In genomic region chr6:94278146-94278545, GRCh38 we compare ENCODE assay signal across 21 cellular contexts.
"Had no signal": no experiment of that assay in that cellular context is flagged by ENCODE, and none has a peak within 500 bp of the region (broad histone marks: within the 10 kb centered on the region; RNA-seq: fewer than 3 reads in every experiment).

No MANE protein-coding gene starts in this region.

- H3K4me3 ChIP-seq: esophagus squamous epithelium, gastroesophageal sphincter, left ventricle myocardium inferior, lung, right atrium auricular region, stomach, thoracic aorta, transverse colon had no signal

- H3K4me3 Mint-ChIP-seq: dendritic cell treated with granulocyte-macrophage colony-stimulating factor and Interleukin-4, amounts not matched to agents 40 ng/mL and 50 ng/mL, for 4 days; immature natural killer cell; naive B cell; nephron had no signal

- H3K36me3 Mint-ChIP-seq: immature natural killer cell, naive B cell had no signal

- DNase-seq: esophagus squamous epithelium; foreskin fibroblast; glutamatergic neuron; immature natural killer cell; left ventricle myocardium inferior; mesenchymal stem cell; naive B cell; posterior cingulate gyrus; small intestine; stimulated activated CD4-positive, alpha-beta T cell treated with anti-CD3 and anti-CD28 coated beads, Interleukin-12 subunit alpha, Interleukin-12 subunit beta, amount 100 ng/mL, for 4 hours; stimulated activated naive CD4-positive, alpha-beta T cell; stomach; substantia nigra; transverse colon had no signal

- H3K27me3 ChIP-seq: esophagus squamous epithelium, gastroesophageal sphincter, neutrophil, right atrium auricular region, stomach, transverse colon had no signal

- H3K27ac ChIP-seq: esophagus squamous epithelium, gastroesophageal sphincter, left ventricle myocardium inferior, neutrophil, right atrium auricular region, stomach, thoracic aorta, transverse colon had no signal

- H3K27me3 Mint-ChIP-seq: dendritic cell treated with granulocyte-macrophage colony-stimulating factor and Interleukin-4, amounts not matched to agents 40 ng/mL and 50 ng/mL, for 4 days; naive B cell had no signal

- H3K36me3 ChIP-seq: esophagus squamous epithelium, gastroesophageal sphincter, left ventricle myocardium inferior, neutrophil, right atrium auricular region, stomach, thoracic aorta, transverse colon had no signal

- ATAC-seq: gastroesophageal sphincter had no signal

- H3K9me3 Mint-ChIP-seq: dendritic cell treated with granulocyte-macrophage colony-stimulating factor and Interleukin-4, amounts not matched to agents 40 ng/mL and 50 ng/mL, for 4 days; nephron had no signal

- H3K9me3 ChIP-seq: esophagus squamous epithelium, neutrophil, right atrium auricular region, stomach, thoracic aorta, transverse colon had no signal

- H3K27ac Mint-ChIP-seq: dendritic cell treated with granulocyte-macrophage colony-stimulating factor and Interleukin-4, amounts not matched to agents 40 ng/mL and 50 ng/mL, for 4 days; immature natural killer cell; naive B cell; nephron had no signal

- H3K4me1 Mint-ChIP-seq: immature natural killer cell, naive B cell, nephron had no signal
